8 cellular contexts compared by ENCODE assay signal in genomic region chr12:109461846-109462766, GRCh38. TPM values are rescaled to one million over a fixed set of nuclear protein-coding genes. Genes with fewer than 3 reads are reported as not detected.
DNase-seq lines count a peak whose midpoint lies in the region; ATAC-seq and TF ChIP-seq lines count a peak whose summit lies in the region.

No MANE protein-coding gene starts in this region.

- CTCF ChIA-PET in activated CD8-positive, alpha-beta T cell treated with anti-CD3 and anti-CD28 coated beads, Interleukin-2, amount 10 ng/mL, durations not matched to agents 7 days and 5 days (lab: Charles Lee), result interaction anchor here (1.4 to 3.7 kb wide), 2 partner anchors 29 to 34 kb away, joined by 6 to 23 read pairs; no protein-coding TSS in a partner anchor
- CTCF ChIA-PET in activated CD8-positive, alpha-beta T cell treated with anti-CD3 and anti-CD28 coated beads for 36 hours (lab: Charles Lee), result interaction anchor here (0.9 to 1.8 kb wide), 4 partner anchors 34 to 391 kb away, joined by 3 to 7 read pairs (median 4); no protein-coding TSS in a partner anchor

- no peak for ATAC-seq in activated CD8-positive, alpha-beta T cell treated with anti-CD3 and anti-CD28 coated beads, Interleukin-2, amount 10 ng/mL, durations not matched to agents 7 days and 5 days
- ATAC-seq in activated CD8-positive, alpha-beta T cell treated with anti-CD3 and anti-CD28 coated beads for 36 hours, result no peak
- ATAC-seq in HG03521 (IDR thresholded peaks at IDR 0.05; ENCODE audit: unreplicated experiment), result no peak

- peaks cover 25 to 27% of the 10 kb centered on the region in 2 donors for H3K36me3 ChIP-seq in stomach smooth muscle (ENCODE audit: control insufficient read depth in 2 of 2, insufficient read depth in 2 of 2, low read length in 2 of 2)

- TF ChIP-seq CTCF in activated CD8-positive, alpha-beta T cell treated with anti-CD3 and anti-CD28 coated beads for 36 hours (IDR thresholded peaks at IDR 0.05), result no peak
- TF ChIP-seq CTCF in cardiac fibroblast (IDR thresholded peaks at IDR 0.05; ENCODE audit: low read depth, low read length), result no peak

- no peak overlapping the region for H3K4me3 Mint-ChIP-seq in activated CD8-positive, alpha-beta T cell treated with anti-CD3 and anti-CD28 coated beads, Interleukin-2, amount 10 ng/mL, durations not matched to agents 7 days and 5 days
- H3K4me3 Mint-ChIP-seq in activated CD8-positive, alpha-beta T cell treated with anti-CD3 and anti-CD28 coated beads for 36 hours, result no peak overlapping the region

- POLR2A ChIA-PET in activated CD8-positive, alpha-beta T cell treated with anti-CD3 and anti-CD28 coated beads, Interleukin-2, amount 10 ng/mL, durations not matched to agents 7 days and 5 days (lab: Charles Lee), result no interaction called here
- POLR2A ChIA-PET in activated CD8-positive, alpha-beta T cell treated with anti-CD3 and anti-CD28 coated beads for 36 hours (lab: Charles Lee), result interaction anchor here (0.9 to 1.3 kb wide), 2 partner anchors 9 to 15 kb away, joined by 4 to 5 read pairs; partner anchors contain the start of genes KCTD10 and UBE3B

- no peaks in the 10 kb centered on the region for H3K27me3 Mint-ChIP-seq in activated CD8-positive, alpha-beta T cell treated with anti-CD3 and anti-CD28 coated beads, Interleukin-2, amount 10 ng/mL, durations not matched to agents 7 days and 5 days (ENCODE audit: low read depth)
- no peaks in the 10 kb centered on the region for H3K27me3 Mint-ChIP-seq in activated CD8-positive, alpha-beta T cell treated with anti-CD3 and anti-CD28 coated beads for 36 hours

- H3K9me3 Mint-ChIP-seq in activated CD8-positive, alpha-beta T cell treated with anti-CD3 and anti-CD28 coated beads, Interleukin-2, amount 10 ng/mL, durations not matched to agents 7 days and 5 days (ENCODE audit: insufficient read depth), result no peaks in the 10 kb centered on the region
- H3K9me3 Mint-ChIP-seq in activated CD8-positive, alpha-beta T cell treated with anti-CD3 and anti-CD28 coated beads for 36 hours, result no peaks in the 10 kb centered on the region

- peaks cover 39% of the 10 kb centered on the region for H3K4me1 Mint-ChIP-seq in activated CD8-positive, alpha-beta T cell treated with anti-CD3 and anti-CD28 coated beads, Interleukin-2, amount 10 ng/mL, durations not matched to agents 7 days and 5 days (ENCODE audit: low read depth)
- peaks cover 37% of the 10 kb centered on the region for H3K4me1 Mint-ChIP-seq in activated CD8-positive, alpha-beta T cell treated with anti-CD3 and anti-CD28 coated beads for 36 hours (ENCODE audit: low read depth)

- peak overlapping the region; percentile 82 to 94 for H3K9ac ChIP-seq in stomach smooth muscle (ENCODE audit: low read length in 2 of 2)

- peak overlapping the region; percentile 92 for H3K27ac ChIP-seq in layer of hippocampus (ENCODE audit: low read depth, low read length)
- peak overlapping the region; percentile 100 for H3K27ac ChIP-seq in stomach smooth muscle (ENCODE audit: low read length)

- peak overlapping the region in 1 of 2 donors; percentile 0 for H3K4me3 ChIP-seq in cardiac fibroblast (replicated peaks in 1 of 2; ENCODE audit: low read depth in 2 of 2, low read length in 2 of 2)
- peak overlapping the region; percentile 24 to 64 for H3K4me3 ChIP-seq in stomach smooth muscle (ENCODE audit: low read length in 2 of 2)

- intact Hi-C loops in activated CD8-positive, alpha-beta T cell treated with anti-CD3 and anti-CD28 coated beads for 36 hours (cut with micrococcal nuclease), result no loop called here

- DNase-seq in activated CD8-positive, alpha-beta T cell treated with anti-CD3 and anti-CD28 coated beads, Interleukin-2, amount 10 ng/mL, durations not matched to agents 7 days and 5 days, result no peak
- no peak for DNase-seq in activated CD8-positive, alpha-beta T cell treated with anti-CD3 and anti-CD28 coated beads for 36 hours
- peak; percentile 97 to 98 for DNase-seq in cardiac fibroblast (ENCODE audit: low read depth in 2 of 2)
- no peak for DNase-seq in NCI-H1694 (lab: John Stamatoyannopoulos, UW)
- DNase-seq in NCI-H1417 treated with DMSO at 0.1 percent for 48 hours (lab: John Stamatoyannopoulos, UW), result no peak

- H3K36me3 Mint-ChIP-seq in activated CD8-positive, alpha-beta T cell treated with anti-CD3 and anti-CD28 coated beads, Interleukin-2, amount 10 ng/mL, durations not matched to agents 7 days and 5 days (ENCODE audit: low read depth), result peaks cover 18% of the 10 kb centered on the region
- H3K36me3 Mint-ChIP-seq in activated CD8-positive, alpha-beta T cell treated with anti-CD3 and anti-CD28 coated beads for 36 hours (ENCODE audit: low read depth), result peaks cover 12% of the 10 kb centered on the region

- H3K9me3 ChIP-seq in stomach smooth muscle (ENCODE audit: control insufficient read depth in 2 of 2, low read length in 2 of 2), result no peaks in the 10 kb centered on the region

- peaks cover 97% of the 10 kb centered on the region for H3K4me1 ChIP-seq in stomach smooth muscle (ENCODE audit: control insufficient read depth, insufficient read depth, low read length)

- H3K27me3 ChIP-seq in layer of hippocampus (ENCODE audit: control insufficient read depth, insufficient read depth, low read length), result no peaks in the 10 kb centered on the region
- H3K27me3 ChIP-seq in stomach smooth muscle (ENCODE audit: control insufficient read depth in 1 of 2, insufficient read depth in 2 of 2, low read length in 2 of 2), result no peaks in the 10 kb centered on the region

- H3K27ac Mint-ChIP-seq in activated CD8-positive, alpha-beta T cell treated with anti-CD3 and anti-CD28 coated beads, Interleukin-2, amount 10 ng/mL, durations not matched to agents 7 days and 5 days, result peak overlapping the region; percentile 83
- no peak overlapping the region for H3K27ac Mint-ChIP-seq in activated CD8-positive, alpha-beta T cell treated with anti-CD3 and anti-CD28 coated beads for 36 hours

RNA-seq across cellular contexts. Expression of gene KCTD10, which starts 15.0 kb away (rescaled TPM):
- 10 to 100 TPM; 35.7 to 38.8 TPM for total RNA-seq in activated CD8-positive, alpha-beta T cell treated with anti-CD3 and anti-CD28 coated beads, Interleukin-2, amount 10 ng/mL, durations not matched to agents 7 days and 5 days
- total RNA-seq in activated CD8-positive, alpha-beta T cell treated with anti-CD3 and anti-CD28 coated beads for 36 hours, result 10 to 100 TPM; 37.4 to 38.2 TPM

RNA-seq across cellular contexts. Expression of gene UBE3B, which starts 15.3 kb away (rescaled TPM):
- 10 to 100 TPM; 32.0 to 34.1 TPM for total RNA-seq in activated CD8-positive, alpha-beta T cell treated with anti-CD3 and anti-CD28 coated beads, Interleukin-2, amount 10 ng/mL, durations not matched to agents 7 days and 5 days
- 10 to 100 TPM; 22.5 to 24.9 TPM for total RNA-seq in activated CD8-positive, alpha-beta T cell treated with anti-CD3 and anti-CD28 coated beads for 36 hours

Comparison
In these comparisons a context has a peak if more than half of its experiments do, and no peak if none do; other contexts are left out.
1. DNase-seq: peak in cardiac fibroblast (2 of 2); none in activated CD8-positive, alpha-beta T cell treated with anti-CD3 and anti-CD28 coated beads, Interleukin-2, amount 10 ng/mL, durations not matched to agents 7 days and 5 days (single experiment), activated CD8-positive, alpha-beta T cell treated with anti-CD3 and anti-CD28 coated beads for 36 hours (single experiment), NCI-H1694 (single experiment) and NCI-H1417 treated with DMSO at 0.1 percent for 48 hours (single experiment).